ENCODE assay signal across 15 cellular contexts in the genomic region with DNA sequence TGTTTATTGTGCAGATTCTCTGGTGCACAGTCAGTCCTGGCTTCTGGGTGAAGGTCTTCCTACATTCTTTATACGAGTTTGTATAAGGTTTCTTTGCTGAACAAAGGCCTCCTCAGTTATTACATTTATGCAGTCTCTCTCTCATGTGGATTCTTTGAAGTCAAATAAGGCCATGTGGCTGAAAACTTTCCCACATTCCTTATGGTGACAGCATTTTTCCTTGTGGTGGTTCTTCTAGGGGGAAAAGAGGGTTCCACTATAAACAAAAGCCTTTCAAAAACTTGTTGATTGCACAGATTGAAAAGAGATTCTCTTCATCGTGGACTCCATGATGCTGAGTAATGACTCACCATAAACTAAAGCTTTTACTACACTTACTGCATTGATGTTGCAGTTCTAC. TPM values are rescaled to one million over a fixed set of nuclear protein-coding genes. Genes with fewer than 3 reads are reported as not detected.
A peak's percentile ranks its signal among the peaks of the same experiment; 100 is the strongest.
DNase-seq lines count a peak whose midpoint lies in the region; ATAC-seq, FAIRE-seq and TF ChIP-seq lines count a peak whose summit lies in the region.
"Had no signal": no experiment of that assay in that cellular context is flagged by ENCODE, and none has a peak within 500 bp of the region (broad histone marks: within the 10 kb centered on the region; RNA-seq: fewer than 3 reads in every experiment).

No MANE protein-coding gene starts in this region.

- no peaks in the 10 kb centered on the region for H3K27me3 Mint-ChIP-seq in astrocyte (ENCODE audit: low read depth, unreplicated experiment)
- no peaks in the 10 kb centered on the region for H3K27me3 Mint-ChIP-seq in stimulated activated memory B cell treated with anti-CD40 and anti-IgM and Interleukin-4, amounts not matched to agents 10 μg/mL and 1 μg/mL and 100 μg/mL, for 72 hours
- H3K27me3 Mint-ChIP-seq: CD8-positive, alpha-beta memory T cell had no signal

- H4K91ac ChIP-seq in trophoblast cell (ENCODE audit: low read depth, low read length): no peak overlapping the region

- H2BK12ac ChIP-seq in trophoblast cell (ENCODE audit: low read length): no peak overlapping the region

- POLR2A ChIA-PET in A673 (lab: Charles Lee; ENCODE audit: low non-redundant PET): no interaction called here

- no peak for ATAC-seq in stimulated activated memory B cell treated with anti-CD40 and anti-IgM and Interleukin-4, amounts not matched to agents 10 μg/mL and 1 μg/mL and 100 μg/mL, for 72 hours
- ATAC-seq in gastrocnemius medialis: no peak
- ATAC-seq: A549 had no signal

- H3K27ac ChIP-seq in astrocyte (ENCODE audit: low read depth, low read length): no peak overlapping the region
- no peak overlapping the region for H3K27ac ChIP-seq in trophoblast cell (ENCODE audit: low read depth, low read length)
- no peak overlapping the region for H3K27ac ChIP-seq in gastrocnemius medialis
- no peak overlapping the region for H3K27ac ChIP-seq in A673 (ENCODE audit: low read depth, low read length, poor library complexity, severe bottlenecking)
- H3K27ac ChIP-seq: A549 had no signal

- H3K4me2 ChIP-seq in astrocyte (ENCODE audit: low read length) (no peak overlapping the region), trophoblast cell (ENCODE audit: low read length) (no peak overlapping the region)
- H3K4me2 ChIP-seq: A549 had no signal

- no peak for FAIRE-seq in astrocyte (lab: Jason Lieb, UNC)
- FAIRE-seq: A549, H1, HTR-8/SVneo had no signal

- no peak for TF ChIP-seq CTCF in astrocyte (IDR thresholded peaks at IDR 0.05; ENCODE audit: insufficient read depth, low read depth, low read length)
- no peak for TF ChIP-seq CTCF in gastrocnemius medialis (IDR thresholded peaks at IDR 0.05 in 4 of 5, conservative IDR thresholded peaks at IDR 0.05 in 1 of 5)
- no peak for TF ChIP-seq CTCF in A673 (conservative IDR thresholded peaks at IDR 0.05; ENCODE audit: low read depth, low read length)

- H3K4me3 ChIP-seq in astrocyte (ENCODE audit: insufficient read depth, low read depth, low read length) (no peak overlapping the region), trophoblast cell (ENCODE audit: low read depth, low read length) (no peak overlapping the region), gastrocnemius medialis (no peak overlapping the region), A673 (ENCODE audit: low read depth, low read length, poor library complexity, severe bottlenecking) (no peak overlapping the region)
- H3K4me3 ChIP-seq: A549, HAP-1 had no signal

- CTCF ChIA-PET in A673 (lab: Charles Lee): no interaction called here

- no TSS peak for BruUV-seq in A673 (replicated peaks; lab: Mats Ljungman, UMichigan)

- no peak overlapping the region for H3K14ac ChIP-seq in trophoblast cell (ENCODE audit: low read length)

- H3K18ac ChIP-seq in trophoblast cell (ENCODE audit: low read length): no peak overlapping the region

- no CpG with 5 or more reads among the region's 2 CpGs for WGBS in trophoblast cell (ENCODE audit: extremely low coverage, insufficient coverage, insufficient read length)

- H3K4me1 ChIP-seq in astrocyte (ENCODE audit: insufficient read depth, low read length): no peaks in the 10 kb centered on the region
- H3K4me1 ChIP-seq in trophoblast cell (ENCODE audit: control insufficient read depth in 1 of 2, insufficient read depth in 2 of 2, low read length in 2 of 2): no peaks in the 10 kb centered on the region
- H3K4me1 ChIP-seq in gastrocnemius medialis: no peaks in the 10 kb centered on the region
- no peaks in the 10 kb centered on the region for H3K4me1 ChIP-seq in A673 (ENCODE audit: insufficient read depth, low read length, poor library complexity, severe bottlenecking)
- H3K4me1 ChIP-seq: HAP-1 had no signal

- intact Hi-C loops in gastrocnemius medialis (cut with DNase I; ENCODE audit: low total_unique reads) (no loop called here), A673 (cut with micrococcal nuclease; ENCODE audit: unreplicated experiment) (no loop called here)

- H3K23ac ChIP-seq in trophoblast cell (ENCODE audit: low read length): no peak overlapping the region

- no peak overlapping the region for H3K27ac Mint-ChIP-seq in astrocyte (ENCODE audit: unreplicated experiment)
- peak overlapping the region; percentile 36 for H3K27ac Mint-ChIP-seq in stimulated activated memory B cell treated with anti-CD40 and anti-IgM and Interleukin-4, amounts not matched to agents 10 μg/mL and 1 μg/mL and 100 μg/mL, for 72 hours
- H3K27ac Mint-ChIP-seq: CD8-positive, alpha-beta memory T cell; HFFc6 had no signal

- peak; percentile 10 for DNase-seq in EH (ENCODE audit: low read depth)
- peak; percentile 13 for DNase-seq in M059J (ENCODE audit: low read depth)
- DNase-seq in astrocyte (ENCODE audit: low read depth): peak; percentile 3
- no peak for DNase-seq in trophoblast cell
- DNase-seq in gastrocnemius medialis: no peak
- no peak for DNase-seq in A673 (ENCODE audit: low spot score)
- DNase-seq: CD8-positive, alpha-beta memory T cell; DMS53; HFFc6 had no signal

- no peak for TF ChIP-seq POLR2A in gastrocnemius medialis (IDR thresholded peaks at IDR 0.05)

- H3K4me3 Mint-ChIP-seq in astrocyte (ENCODE audit: unreplicated experiment): peak overlapping the region; percentile 1
- H3K4me3 Mint-ChIP-seq in stimulated activated memory B cell treated with anti-CD40 and anti-IgM and Interleukin-4, amounts not matched to agents 10 μg/mL and 1 μg/mL and 100 μg/mL, for 72 hours: no peak overlapping the region
- H3K4me3 Mint-ChIP-seq: CD14-positive monocyte; CD8-positive, alpha-beta memory T cell; HFFc6 had no signal

- H3K4me1 Mint-ChIP-seq in astrocyte (ENCODE audit: low read depth, unreplicated experiment): peaks cover 9% of the 10 kb centered on the region
- H3K4me1 Mint-ChIP-seq in stimulated activated memory B cell treated with anti-CD40 and anti-IgM and Interleukin-4, amounts not matched to agents 10 μg/mL and 1 μg/mL and 100 μg/mL, for 72 hours: peaks cover 29% of the 10 kb centered on the region

- peaks cover 22% of the 10 kb centered on the region for H3K36me3 Mint-ChIP-seq in astrocyte (ENCODE audit: low read depth, unreplicated experiment)
- peaks cover 50% of the 10 kb centered on the region for H3K36me3 Mint-ChIP-seq in stimulated activated memory B cell treated with anti-CD40 and anti-IgM and Interleukin-4, amounts not matched to agents 10 μg/mL and 1 μg/mL and 100 μg/mL, for 72 hours

- in situ Hi-C loops in gastrocnemius medialis (cut with MboI; ENCODE audit: low sequenced_read_pairs in 4 of 4): no loop called here

- H3K27me3 ChIP-seq in astrocyte (ENCODE audit: insufficient read depth, low read length) (no peaks in the 10 kb centered on the region), trophoblast cell (ENCODE audit: insufficient read depth, low read length) (no peaks in the 10 kb centered on the region), gastrocnemius medialis (peaks cover 0 to 3% (median 0%) of the 10 kb centered on the region in 3 donors), A673 (replicated peaks; ENCODE audit: insufficient read depth, low read depth, low read length, poor library complexity) (no peaks in the 10 kb centered on the region)

- no peak overlapping the region for H3K4ac ChIP-seq in trophoblast cell (ENCODE audit: low read depth, low read length)

- no peak overlapping the region for H2BK120ac ChIP-seq in trophoblast cell (ENCODE audit: insufficient read depth, low read length, poor library complexity)

- peaks cover 2% of the 10 kb centered on the region for H3K79me2 ChIP-seq in astrocyte (ENCODE audit: insufficient read depth, low read length)
- peaks cover 2% of the 10 kb centered on the region for H3K79me2 ChIP-seq in trophoblast cell (ENCODE audit: control insufficient read depth, insufficient read depth, low read length, poor library complexity)

- H2AFZ ChIP-seq in astrocyte (ENCODE audit: low read depth, low read length) (no peak overlapping the region), trophoblast cell (ENCODE audit: insufficient read depth, low read length, poor library complexity) (no peak overlapping the region)

- no peaks in the 10 kb centered on the region for H4K20me1 ChIP-seq in astrocyte (ENCODE audit: insufficient read depth, low read length)

- H3K9me3 ChIP-seq in astrocyte (ENCODE audit: insufficient read depth, low read depth, low read length) (no peaks in the 10 kb centered on the region), trophoblast cell (ENCODE audit: insufficient read depth, low read depth, low read length) (no peaks in the 10 kb centered on the region), gastrocnemius medialis (no peaks in the 10 kb centered on the region), A673 (ENCODE audit: low read depth, low read length, poor library complexity, severe bottlenecking) (no peaks in the 10 kb centered on the region)
- H3K9me3 ChIP-seq: HAP-1 had no signal

- H3K9ac ChIP-seq in astrocyte (ENCODE audit: low read length) (no peak overlapping the region), trophoblast cell (ENCODE audit: low read length) (no peak overlapping the region)

- peaks cover 3% of the 10 kb centered on the region for H3K9me3 Mint-ChIP-seq in astrocyte (ENCODE audit: unreplicated experiment)
- H3K9me3 Mint-ChIP-seq in stimulated activated memory B cell treated with anti-CD40 and anti-IgM and Interleukin-4, amounts not matched to agents 10 μg/mL and 1 μg/mL and 100 μg/mL, for 72 hours: peaks cover 2% of the 10 kb centered on the region
- H3K9me3 Mint-ChIP-seq: HFFc6 had no signal

- H3K79me1 ChIP-seq in trophoblast cell (ENCODE audit: low read length): peaks cover 2% of the 10 kb centered on the region

- H4K12ac ChIP-seq in trophoblast cell (ENCODE audit: low read depth, low read length): no peak overlapping the region

- H2BK5ac ChIP-seq in trophoblast cell (ENCODE audit: low read depth, low read length, poor library complexity): no peak overlapping the region

- no peak overlapping the region for H4K8ac ChIP-seq in trophoblast cell (ENCODE audit: low read depth, low read length)

- no peak overlapping the region for H2AK5ac ChIP-seq in trophoblast cell (ENCODE audit: low read length)

- H3K36me3 ChIP-seq in astrocyte (ENCODE audit: insufficient read depth, low read length) (peaks cover 19% of the 10 kb centered on the region), trophoblast cell (ENCODE audit: control insufficient read depth in 1 of 2, insufficient read depth in 2 of 2, low read length in 2 of 2) (peaks cover 0 to 10% of the 10 kb centered on the region in 2 experiments), gastrocnemius medialis (peaks cover 0 to 7% of the 10 kb centered on the region in 2 donors), A673 (ENCODE audit: insufficient read depth, low read length, poor library complexity, severe bottlenecking) (peaks cover 30% of the 10 kb centered on the region)
- H3K36me3 ChIP-seq: HAP-1 had no signal

RNA-seq across cellular contexts. Expression of a gene that starts 19.2 kb away (rescaled TPM):
- total RNA-seq in M059J (2014; rRNA removed; shearing (Covaris generic)): 4.1 and 6.3 TPM in 2 replicates
- total RNA-seq in astrocyte (5.0 and 6.3 TPM in 2 replicates), gastrocnemius medialis (1 to 10 TPM in 1 of 4 donors, under 1 TPM in 3; 0.42 to 1.9 (median 0.63) TPM), A673 (2021) (12.1 and 13.1 TPM in 2 replicates)
- polyA plus RNA-seq in trophoblast cell (2013): 2.6 and 3.0 TPM in 2 replicates

RNA-seq across cellular contexts. Expression of a gene that starts 30.6 kb away (rescaled TPM):
- total RNA-seq in M059J (2014; rRNA removed; shearing (Covaris generic)): 4.6 and 8.1 TPM in 2 replicates
- total RNA-seq in astrocyte: 7.6 and 8.0 TPM in 2 replicates
- 3.1 and 3.3 TPM in 2 replicates for polyA plus RNA-seq in trophoblast cell (2013)
- total RNA-seq in gastrocnemius medialis: 1 to 10 TPM; 1.5 to 4.5 (median 2.4) TPM
- total RNA-seq in A673 (2021): 8.0 and 8.7 TPM in 2 replicates

RNA-seq across cellular contexts. Expression of a gene that starts 44.4 kb away (rescaled TPM):
- total RNA-seq in M059J (2014; rRNA removed; shearing (Covaris generic)): 19.7 and 20.4 TPM in 2 replicates
- total RNA-seq in astrocyte: 1.1 and 1.6 TPM in 2 replicates
- polyA plus RNA-seq in trophoblast cell (2013): 2.0 TPM in 2 replicates
- 10 to 100 TPM in 2 of 4 donors, 1 to 10 TPM in 2; 2.4 to 14.1 (median 7.5) TPM for total RNA-seq in gastrocnemius medialis
- 3.5 and 4.3 TPM in 2 replicates for total RNA-seq in A673 (2021)

Comparison
In these comparisons a context has a peak if more than half of its experiments do, and no peak if none do; other contexts are left out.
1. DNase-seq: peak in EH (single experiment), M059J (single experiment) and astrocyte (single experiment); none in trophoblast cell (0 of 2), gastrocnemius medialis (0 of 2) and A673 (single experiment).